In the genomic region with DNA sequence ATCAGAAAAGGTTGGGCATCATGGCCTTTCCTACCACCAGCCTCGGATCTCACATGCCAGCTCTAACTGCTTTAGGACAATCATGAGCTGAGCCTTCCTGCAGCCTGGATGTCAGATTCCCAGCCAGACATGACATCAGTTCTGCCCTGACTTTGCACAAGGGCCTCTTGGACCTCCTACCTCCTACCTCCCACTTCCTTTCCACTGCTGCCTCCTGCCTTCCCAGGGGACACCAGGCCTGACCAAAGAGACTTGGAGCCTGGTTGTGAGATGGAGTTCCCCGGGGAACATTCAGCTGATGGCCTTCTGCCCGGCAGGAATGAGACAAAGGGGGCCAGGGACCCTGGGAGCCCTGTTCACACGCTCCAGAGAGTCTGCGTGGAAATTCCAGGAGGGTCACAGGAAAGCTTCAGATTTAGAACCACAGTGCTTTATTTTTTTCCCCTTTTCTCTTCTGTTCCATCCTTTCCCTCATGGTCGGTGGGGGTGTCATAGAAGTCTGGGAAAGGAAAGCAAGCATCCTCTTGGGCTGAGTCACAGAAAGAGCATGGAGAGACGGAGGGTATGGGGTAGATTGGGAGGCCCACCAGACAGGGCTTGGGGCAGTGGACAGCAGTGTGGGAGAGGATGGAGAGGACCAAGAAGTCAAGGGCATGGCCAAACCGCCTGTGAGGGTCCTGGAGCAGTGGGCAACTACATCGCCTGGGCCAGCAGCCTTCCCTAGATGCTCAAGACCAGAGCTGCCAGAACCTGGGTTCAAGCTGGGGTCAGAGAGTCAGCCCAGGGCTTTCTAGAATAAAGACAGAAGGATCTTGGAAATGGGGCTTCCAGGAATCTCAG, we compare ENCODE assay signal across 13 cellular contexts. TPM values are rescaled to one million over a fixed set of nuclear protein-coding genes. Genes with fewer than 3 reads are reported as not detected.
DNase-seq lines count a peak whose midpoint lies in the region; ATAC-seq and TF ChIP-seq lines count a peak whose summit lies in the region.
"Had no signal": no experiment of that assay in that cellular context is flagged by ENCODE, and none has a peak within 500 bp of the region (broad histone marks: within the 10 kb centered on the region; RNA-seq: fewer than 3 reads in every experiment).

No MANE protein-coding gene starts in this region.

- peaks cover 14% of the 10 kb centered on the region for H3K79me1 ChIP-seq in trophoblast cell (ENCODE audit: low read length)

- H2BK120ac ChIP-seq in trophoblast cell (ENCODE audit: insufficient read depth, low read length, poor library complexity), result no peak overlapping the region

- no peaks in the 10 kb centered on the region for H3K9me3 ChIP-seq in cardiac muscle cell (ENCODE audit: low read depth)
- H3K9me3 ChIP-seq in trophoblast cell (ENCODE audit: insufficient read depth, low read depth, low read length), result peaks cover 2% of the 10 kb centered on the region
- H3K9me3 ChIP-seq in Karpas-422 (ENCODE audit: low read length), result no peaks in the 10 kb centered on the region

- no peak overlapping the region for H3K4ac ChIP-seq in trophoblast cell (ENCODE audit: low read depth, low read length)

- no peak overlapping the region for H3K14ac ChIP-seq in trophoblast cell (ENCODE audit: low read length)

- no peak for TF ChIP-seq CTCF in AG04449 (IDR thresholded peaks at IDR 0.05; ENCODE audit: insufficient read depth, low read length, missing control alignments)
- TF ChIP-seq CTCF in cardiac muscle cell (IDR thresholded peaks at IDR 0.05; ENCODE audit: low read depth, low read length), result no peak

- H3K23ac ChIP-seq in trophoblast cell (ENCODE audit: low read length), result no peak overlapping the region

- H3K4me1 ChIP-seq in cardiac muscle cell (ENCODE audit: low read depth) (peaks cover 73% of the 10 kb centered on the region), trophoblast cell (ENCODE audit: control insufficient read depth in 1 of 2, insufficient read depth in 2 of 2, low read length in 2 of 2) (peaks cover 14 to 31% of the 10 kb centered on the region in 2 experiments), Karpas-422 (ENCODE audit: low read length) (no peaks in the 10 kb centered on the region)

- no peaks in the 10 kb centered on the region for H3K36me3 ChIP-seq in cardiac muscle cell
- H3K36me3 ChIP-seq in trophoblast cell (ENCODE audit: control insufficient read depth in 1 of 2, insufficient read depth in 2 of 2, low read length in 2 of 2), result no peaks in the 10 kb centered on the region
- H3K36me3 ChIP-seq in Karpas-422 (ENCODE audit: insufficient read depth, low read length), result no peaks in the 10 kb centered on the region

- 65 to 71% (median 68%) methylated on average over 9 of the region's 9 CpGs for WGBS in adipose tissue, 3 donors
- no CpG with 5 or more reads among the region's 9 CpGs for WGBS in trophoblast cell (ENCODE audit: extremely low coverage, insufficient coverage, insufficient read length)

- H3K9ac ChIP-seq in trophoblast cell (ENCODE audit: low read length) (no peak overlapping the region), Karpas-422 (ENCODE audit: low read length) (no peak overlapping the region)

- H3K27me3 ChIP-seq in cardiac muscle cell (no peaks in the 10 kb centered on the region), trophoblast cell (ENCODE audit: insufficient read depth, low read length) (no peaks in the 10 kb centered on the region), Karpas-422 (ENCODE audit: low read length) (no peaks in the 10 kb centered on the region)

- ATAC-seq in HG03571 (IDR thresholded peaks at IDR 0.05; ENCODE audit: unreplicated experiment), result no peak

- H3K18ac ChIP-seq in trophoblast cell (ENCODE audit: low read length), result no peak overlapping the region

- CTCF ChIA-PET in AG04449 (lab: Yijun Ruan, JAX), result interaction anchor here (0.9 to 35.1 kb wide), 6 partner anchors 8 to 48 kb away, joined by 3 to 737 read pairs (median 6); partner anchors contain the start of gene IL17B

- no peak for DNase-seq in AG04449 (ENCODE audit: low read depth, low spot score)
- DNase-seq in cardiac muscle cell (ENCODE audit: low read depth in 1 of 2, low spot score in 1 of 2), result peak in 1 of 2 donors; percentile 88
- DNase-seq in trophoblast cell, result no peak
- no peak for DNase-seq in COLO668 (lab: John Stamatoyannopoulos, UW; ENCODE audit: unreplicated experiment)
- no peak for DNase-seq in cerebellar nuclear complex (lab: John Stamatoyannopoulos, UW)
- no peak for DNase-seq in Karpas-422
- DNase-seq: activated CD4-positive, alpha-beta memory T cell treated with anti-CD3 and anti-CD28 coated beads, Interleukin-2, amount 10 ng/mL, durations not matched to agents 7 days and 5 days; NCI-H1105; NCI-H82 had no signal

- no peak overlapping the region for H4K12ac ChIP-seq in trophoblast cell (ENCODE audit: low read depth, low read length)

- H2BK5ac ChIP-seq in trophoblast cell (ENCODE audit: low read depth, low read length, poor library complexity), result no peak overlapping the region

- no peaks in the 10 kb centered on the region for H4K20me1 ChIP-seq in Karpas-422 (ENCODE audit: insufficient read depth, low read depth, low read length)

- H3K79me2 ChIP-seq in trophoblast cell (ENCODE audit: control insufficient read depth, insufficient read depth, low read length, poor library complexity), result no peaks in the 10 kb centered on the region
- no peaks in the 10 kb centered on the region for H3K79me2 ChIP-seq in Karpas-422 (ENCODE audit: low read length)

- peak overlapping the region; percentile 5 for H2BK12ac ChIP-seq in trophoblast cell (ENCODE audit: low read length)

- H2AFZ ChIP-seq in trophoblast cell (ENCODE audit: insufficient read depth, low read length, poor library complexity) (no peak overlapping the region), Karpas-422 (ENCODE audit: low read length) (no peak overlapping the region)

- H4K8ac ChIP-seq in trophoblast cell (ENCODE audit: low read depth, low read length), result no peak overlapping the region

- H3K4me3 ChIP-seq in AG04449 (ENCODE audit: low read depth, low read length), result peak overlapping the region; percentile 100
- H3K4me3 ChIP-seq in cardiac muscle cell, result no peak overlapping the region
- no peak overlapping the region for H3K4me3 ChIP-seq in trophoblast cell (ENCODE audit: low read depth, low read length)
- H3K4me3 ChIP-seq in Karpas-422 (ENCODE audit: low read length), result no peak overlapping the region

- POLR2A ChIA-PET in AG04449 (lab: Yijun Ruan, JAX), result interaction anchor here (0.9 to 14.5 kb wide), 5 partner anchors 7 to 27 kb away, joined by 4 to 255 read pairs (median 7); no protein-coding TSS in a partner anchor

- H3K4me2 ChIP-seq in trophoblast cell (ENCODE audit: low read length), result no peak overlapping the region
- H3K4me2 ChIP-seq in Karpas-422 (ENCODE audit: low read depth, low read length, poor library complexity, severe bottlenecking), result no peak overlapping the region

- H3K9me2 ChIP-seq in Karpas-422 (replicated peaks; ENCODE audit: insufficient read depth, low read length), result no peaks in the 10 kb centered on the region

- H4K91ac ChIP-seq in trophoblast cell (ENCODE audit: low read depth, low read length), result peak overlapping the region; percentile 44

- H3K27ac ChIP-seq in adipose tissue (ENCODE audit: low read depth, low read length), result peak overlapping the region; percentile 9
- H3K27ac ChIP-seq in cardiac muscle cell, result peak overlapping the region; percentile 100
- no peak overlapping the region for H3K27ac ChIP-seq in trophoblast cell (ENCODE audit: low read depth, low read length)
- no peak overlapping the region for H3K27ac ChIP-seq in Karpas-422 (ENCODE audit: low read length)

- H2AK5ac ChIP-seq in trophoblast cell (ENCODE audit: low read length), result no peak overlapping the region

RNA-seq across cellular contexts. Expression of gene IL17B, which starts 35.5 kb away (rescaled TPM):
- under 1 TPM in 2 of 3 donors, not detected in 1; 0.17 to 0.37 TPM for polyA plus RNA-seq in adipose tissue
- 6.4 and 9.0 TPM in 2 replicates for total RNA-seq in cardiac muscle cell
- 3.9 and 5.8 TPM in 2 replicates for polyA plus RNA-seq in cardiac muscle cell
- 0.25 and 0.26 TPM in 2 replicates for polyA plus RNA-seq in trophoblast cell (2013)
- total RNA-seq in Karpas-422 (2014; rRNA removed; shearing (Covaris generic); ENCODE audit: low replicate concordance), result not detected in 2 replicates
- total RNA-seq: activated CD4-positive, alpha-beta memory T cell treated with anti-CD3 and anti-CD28 coated beads, Interleukin-2, amount 10 ng/mL, durations not matched to agents 7 days and 5 days; kidney epithelial cell; pulmonary artery endothelial cell had no signal

RNA-seq across cellular contexts. Expression of gene PCYOX1L, which starts 56.8 kb away (rescaled TPM):
- polyA plus RNA-seq in adipose tissue (1 to 10 TPM; 2.0 to 3.5 (median 2.6) TPM), cardiac muscle cell (15.3 and 17.6 TPM in 2 replicates)
- 14.4 and 16.1 TPM in 2 replicates for total RNA-seq in cardiac muscle cell
- polyA plus RNA-seq in trophoblast cell (2013), result 2.2 and 2.4 TPM in 2 replicates
- 18.4 and 51.6 TPM in 2 replicates for total RNA-seq in Karpas-422 (2014; rRNA removed; shearing (Covaris generic); ENCODE audit: low replicate concordance)

Comparison
In these comparisons a context has a peak if more than half of its experiments do, and no peak if none do; other contexts are left out.
1. H3K27ac ChIP-seq: peak in adipose tissue (single experiment) and cardiac muscle cell (single experiment); none in trophoblast cell (single experiment) and Karpas-422 (single experiment).